25 cellular contexts compared by ENCODE assay signal in the genomic region with DNA sequence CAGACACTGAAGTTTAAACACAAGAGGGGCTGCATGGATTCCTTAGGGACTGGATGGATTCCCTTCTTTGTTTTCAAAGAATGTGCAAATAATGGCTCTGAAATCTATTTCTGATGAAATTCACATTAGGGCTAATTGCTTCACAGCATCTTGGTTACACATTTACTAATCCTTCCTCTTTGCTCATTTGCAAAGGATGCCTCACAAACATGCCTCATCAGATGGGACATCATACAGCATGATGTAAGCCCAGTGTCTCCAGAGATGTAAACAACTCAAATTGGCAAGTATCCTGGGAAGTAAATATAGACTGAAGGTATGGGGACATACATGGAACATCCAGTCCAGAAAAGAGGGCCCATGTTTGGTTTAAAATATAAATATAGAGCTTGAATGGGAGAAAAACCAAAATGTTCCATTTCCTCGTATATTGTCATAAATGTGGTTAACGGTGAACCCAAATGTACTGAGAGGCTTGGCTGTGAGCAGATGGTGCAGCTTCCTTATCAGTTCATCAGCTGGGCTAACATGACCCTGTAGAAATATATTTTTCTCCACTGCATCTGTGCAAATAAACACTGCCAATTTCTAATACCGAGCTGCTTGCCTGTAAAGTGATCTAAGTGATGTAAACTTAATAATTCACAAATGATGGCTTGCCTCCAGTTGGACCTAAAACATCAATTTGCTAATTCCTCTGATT.
DNase-seq lines count a peak whose midpoint lies in the region; ATAC-seq and TF ChIP-seq lines count a peak whose summit lies in the region.
"Had no signal": no experiment of that assay in that cellular context is flagged by ENCODE, and none has a peak within 500 bp of the region (broad histone marks: within the 10 kb centered on the region; RNA-seq: fewer than 3 reads in every experiment).

No MANE protein-coding gene starts in this region.

- intact Hi-C loops in right lobe of liver (cut with DNase I) = no loop called here

- H3K27me3 ChIP-seq in right lobe of liver (no peaks in the 10 kb centered on the region), H7 (ENCODE audit: control insufficient read depth, insufficient read depth, low read length) (no peaks in the 10 kb centered on the region)
- H3K27me3 ChIP-seq: ascending aorta, MG63, SJSA1 had no signal

- no peaks in the 10 kb centered on the region for H3K36me3 Mint-ChIP-seq in immature natural killer cell
- H3K36me3 Mint-ChIP-seq: natural killer cell treated with Interleukin-12 subunit alpha and Interleukin-12 subunit beta and Interleukin-15 and Interleukin-18, amount 100 ng/mL, for 72 hours had no signal

- H3K27ac ChIP-seq in right lobe of liver = no peak overlapping the region
- H3K27ac ChIP-seq: ascending aorta, SJSA1, tibial artery had no signal

- H3K4me1 ChIP-seq in right lobe of liver = peaks cover 0 to 10% (median 0%) of the 10 kb centered on the region in 4 donors
- H3K4me1 ChIP-seq: ascending aorta, Caco-2, SJSA1, tibial artery had no signal

- no peak for TF ChIP-seq POLR2A in right lobe of liver (IDR thresholded peaks at IDR 0.05)

- DNase-seq in DMS53 (lab: John Stamatoyannopoulos, UW) (peak; percentile 56), LNCaP clone FGC (ENCODE audit: low read depth) (peak; percentile 64), cerebellar cortex (ENCODE audit: low spot score) (peak; percentile 8), right lobe of liver (no peak), H7 (no peak), immature natural killer cell (no peak)
- DNase-seq: activated CD4-positive, alpha-beta memory T cell treated with anti-CD3 and anti-CD28 coated beads, Interleukin-2, amount 10 ng/mL, durations not matched to agents 7 days and 5 days; activated CD4-positive, CD25-positive, alpha-beta regulatory T cell; activated naive CD4-positive, alpha-beta T cell treated with anti-CD3 and anti-CD28 coated beads for 36 hours; activated T-cell treated with anti-CD3 and anti-CD28 coated beads, Interleukin-2, amount 50 U/mL, for 24 hours; Caco-2; foreskin melanocyte; MG63; NCI-H2107; NCI-H774; stimulated activated CD4-positive, alpha-beta T cell treated with anti-CD3 and anti-CD28 coated beads, Interleukin-1b, Interleukin-23, amount 100 ng/mL, for 48 hours; stimulated activated naive CD4-positive, alpha-beta T cell treated with Interleukin-2 at 50 U/mL for 16 hours; T-helper 17 cell; tibial artery had no signal

- peaks cover 8 to 12% of the 10 kb centered on the region in 2 donors for H3K4me1 Mint-ChIP-seq in immature natural killer cell
- H3K4me1 Mint-ChIP-seq: B cell, T-helper 17 cell had no signal

- H3K9me3 Mint-ChIP-seq in immature natural killer cell = no peaks in the 10 kb centered on the region
- H3K9me3 Mint-ChIP-seq: activated CD4-positive, alpha-beta memory T cell treated with anti-CD3 and anti-CD28 coated beads, Interleukin-2, amount 10 ng/mL, durations not matched to agents 7 days and 5 days; activated naive CD4-positive, alpha-beta T cell treated with anti-CD3 and anti-CD28 coated beads for 36 hours; activated T-cell treated with anti-CD3 and anti-CD28 coated beads, Interleukin-2, amount 50 U/mL, for 24 hours; natural killer cell treated with Interleukin-12 subunit alpha and Interleukin-12 subunit beta and Interleukin-15 and Interleukin-18, amount 100 ng/mL, for 72 hours had no signal

- no peaks in the 10 kb centered on the region for H3K36me3 ChIP-seq in right lobe of liver
- no peaks in the 10 kb centered on the region for H3K36me3 ChIP-seq in H7 (replicated peaks; ENCODE audit: control insufficient read depth, insufficient read depth, low read length)
- H3K36me3 ChIP-seq: ascending aorta, MG63, SJSA1, tibial artery had no signal

- TF ChIP-seq CTCF in LNCaP clone FGC (IDR thresholded peaks at IDR 0.05; ENCODE audit: control insufficient read depth, extremely low read depth, insufficient read depth) = no peak
- TF ChIP-seq CTCF in right lobe of liver (IDR thresholded peaks at IDR 0.05) = no peak

- H3K4me3 ChIP-seq in LNCaP clone FGC (ENCODE audit: low read depth, low read length) = no peak overlapping the region
- no peak overlapping the region for H3K4me3 ChIP-seq in right lobe of liver
- H3K4me3 ChIP-seq in H7 (ENCODE audit: insufficient read depth, low read depth, low read length) = no peak overlapping the region
- H3K4me3 ChIP-seq: ascending aorta, MG63, SJSA1, tibial artery had no signal

- WGBS in right lobe of liver (ENCODE audit: insufficient coverage, low coverage, low lambda C conversion rate, missing lambda C conversion rate) = 7% methylated on average over 3 of the region's 3 CpGs

- no peak overlapping the region for H3K4me3 Mint-ChIP-seq in immature natural killer cell
- H3K4me3 Mint-ChIP-seq: activated CD4-positive, alpha-beta memory T cell treated with anti-CD3 and anti-CD28 coated beads, Interleukin-2, amount 10 ng/mL, durations not matched to agents 7 days and 5 days; activated naive CD4-positive, alpha-beta T cell treated with anti-CD3 and anti-CD28 coated beads for 36 hours; activated T-cell treated with anti-CD3 and anti-CD28 coated beads, Interleukin-2, amount 50 U/mL, for 24 hours; B cell; natural killer cell treated with Interleukin-12 subunit alpha and Interleukin-12 subunit beta and Interleukin-15 and Interleukin-18, amount 100 ng/mL, for 72 hours; T-helper 17 cell had no signal

- peaks cover 0 to 7% (median 5%) of the 10 kb centered on the region in 3 donors for H3K27me3 Mint-ChIP-seq in immature natural killer cell (ENCODE audit: low read depth in 3 of 3)

- no peak overlapping the region for H3K27ac Mint-ChIP-seq in immature natural killer cell
- H3K27ac Mint-ChIP-seq: activated CD4-positive, alpha-beta memory T cell treated with anti-CD3 and anti-CD28 coated beads, Interleukin-2, amount 10 ng/mL, durations not matched to agents 7 days and 5 days; activated naive CD4-positive, alpha-beta T cell treated with anti-CD3 and anti-CD28 coated beads for 36 hours; activated T-cell treated with anti-CD3 and anti-CD28 coated beads, Interleukin-2, amount 50 U/mL, for 24 hours; B cell; natural killer cell treated with Interleukin-12 subunit alpha and Interleukin-12 subunit beta and Interleukin-15 and Interleukin-18, amount 100 ng/mL, for 72 hours; T-helper 17 cell had no signal

- peak; percentile 40 to 81 (median 62) for ATAC-seq in right lobe of liver
- no peak for ATAC-seq in GM18867 (IDR thresholded peaks at IDR 0.05; ENCODE audit: unreplicated experiment)
- ATAC-seq: HCT116; natural killer cell treated with Interleukin-12 subunit alpha and Interleukin-12 subunit beta and Interleukin-15 and Interleukin-18, amount 100 ng/mL, for 72 hours; T-helper 17 cell had no signal

- no peaks in the 10 kb centered on the region for H3K9me3 ChIP-seq in right lobe of liver
- H3K9me3 ChIP-seq: ascending aorta, Caco-2, MG63, SJSA1, tibial artery had no signal

Comparison
In these comparisons a context has a peak if more than half of its experiments do, and no peak if none do; other contexts are left out.
1. DNase-seq: peak in DMS53 (single experiment), LNCaP clone FGC (single experiment) and cerebellar cortex (single experiment); none in right lobe of liver (0 of 3), H7 (single experiment) and immature natural killer cell (0 of 3).